Comparison of ENCODE assay signal across 1 cellular context in genomic region chr5:126398791-126399190, GRCh38.
TF ChIP-seq lines count a peak whose summit lies in the region.

No MANE protein-coding gene starts in this region.

TF ChIP-seq in IMR-90, 13 proteins besides CTCF, POLR2A, EP300 and RAD21 (continued from another document):
- TF ChIP-seq MAFK (IDR thresholded peaks at IDR 0.05; ENCODE audit: low read depth, low read length) (no peak), SMC3 (IDR thresholded peaks at IDR 0.05; ENCODE audit: low read depth, low read length) (no peak), CEBPB (IDR thresholded peaks at IDR 0.05; ENCODE audit: low read depth, low read length) (no peak), RCOR1 (IDR thresholded peaks at IDR 0.05; ENCODE audit: insufficient replicate concordance, low read length) (no peak), ELK1 (IDR thresholded peaks at IDR 0.05; ENCODE audit: borderline replicate concordance, low read depth, low read length) (no peak), CHD1 (IDR thresholded peaks at IDR 0.05; ENCODE audit: low read depth, low read length) (no peak)
